8 cellular contexts compared by ENCODE assay signal in the genomic region with DNA sequence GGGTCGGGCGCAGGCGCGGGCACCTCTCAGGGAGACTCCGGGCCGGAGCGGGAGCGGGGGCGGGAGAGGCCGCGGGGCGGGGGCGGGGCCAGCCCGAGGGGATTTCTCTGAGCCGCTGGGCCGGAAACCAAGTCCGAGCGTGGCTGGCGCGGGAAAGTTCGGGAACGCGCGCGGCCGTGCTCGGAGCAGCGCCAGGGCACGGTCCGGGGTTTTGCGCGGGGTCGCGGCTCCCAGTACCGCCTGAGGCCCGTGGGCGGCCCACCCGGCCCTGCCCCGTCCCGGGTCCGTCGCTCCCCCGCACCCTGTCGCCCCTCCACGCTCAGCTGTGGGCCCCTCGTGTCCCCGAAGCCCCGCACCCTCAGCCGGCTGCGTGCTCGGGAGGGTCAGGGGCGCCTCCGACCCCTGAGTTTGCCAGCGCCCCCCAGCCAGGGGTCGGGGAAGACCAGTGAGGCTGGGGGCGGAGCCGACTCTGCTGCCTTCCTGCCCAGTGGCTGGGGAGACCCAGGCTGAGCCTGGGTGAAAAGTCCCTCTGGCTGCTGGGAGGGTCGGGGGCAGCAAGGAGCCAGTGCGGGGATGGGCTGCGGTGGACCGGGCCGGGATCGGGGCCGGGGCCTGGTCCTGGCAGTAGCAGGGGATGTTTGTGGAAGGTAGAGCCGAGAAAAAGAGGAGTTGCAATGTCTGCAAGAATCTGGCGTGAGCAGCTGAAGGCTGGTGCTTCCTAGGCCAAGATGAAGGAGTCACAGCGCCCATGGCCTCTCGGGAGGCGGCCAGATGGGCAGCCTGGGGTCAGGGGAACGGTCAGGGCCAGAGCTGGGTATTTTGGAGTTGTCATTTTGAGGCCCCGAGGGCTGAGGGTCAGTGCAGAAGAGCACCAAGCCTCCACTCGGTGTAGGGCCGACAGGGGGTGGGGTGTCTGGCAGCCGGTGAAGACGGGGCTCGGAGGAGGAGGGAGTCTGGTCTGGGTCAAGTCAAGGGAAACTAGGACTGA. TPM values are rescaled to one million over a fixed set of nuclear protein-coding genes. Genes with fewer than 3 reads are reported as not detected.
DNase-seq lines count a peak whose midpoint lies in the region; ATAC-seq, FAIRE-seq and TF ChIP-seq lines count a peak whose summit lies in the region.

No MANE protein-coding gene starts in this region.

- POLR2A ChIA-PET in A549 (lab: Yijun Ruan, JAX): interaction anchor here (0.7 to 6.8 kb wide), 10 partner anchors 8 to 110 kb away, joined by 3 to 108 read pairs (median 4); a partner anchor contains a TSS
- POLR2A ChIA-PET in PC-3 (lab: Charles Lee; ENCODE audit: unreplicated experiment): interaction anchor here (1.3 kb wide), 1 partner anchor 15 kb away, joined by 4 read pairs; no protein-coding TSS in a partner anchor

- intact Hi-C loops in PC-3 (cut with micrococcal nuclease): loop anchor here (2.0 kb wide), 2 partner anchors 14 to 58 kb away; a partner anchor contains a TSS
- intact Hi-C loops in ascending aorta (cut with DNase I): loop anchor here (1.0 to 5.0 kb wide), 5 partner anchors 21 to 110 kb away; a partner anchor contains a TSS

- DNase-seq in A549 (ENCODE audit: low read depth in 1 of 2, low spot score in 1 of 2) (peak in 1 of 2 experiments; percentile 46), GM12865 (ENCODE audit: low read depth) (peak; percentile 41), PC-3 (no peak), ascending aorta (ENCODE audit: low spot score in 2 of 2) (no peak), inferior parietal cortex (ENCODE audit: extremely low spot score) (no peak)

- H3K27ac ChIP-seq in A549 (peak overlapping the region; percentile 98 to 99), PC-3 (ENCODE audit: low read length) (peak overlapping the region; percentile 32), ascending aorta (peak overlapping the region; percentile 76 to 78), iPS-18a (ENCODE audit: low read length) (no peak overlapping the region), skin epidermis (peak overlapping the region; percentile 84 to 99 (median 91))

- H2AFZ ChIP-seq in PC-3 (ENCODE audit: low read length): peak overlapping the region; percentile 71

- no peaks in the 10 kb centered on the region for H3K9me2 ChIP-seq in PC-3 (replicated peaks; ENCODE audit: low read length)

- TSS peak; percentile 47 for BruUV-seq in PC-3 (replicated peaks; lab: Mats Ljungman, UMichigan)

- H3K36me3 ChIP-seq in PC-3 (ENCODE audit: low read depth, low read length) (no peaks in the 10 kb centered on the region), ascending aorta (no peaks in the 10 kb centered on the region), iPS-18a (ENCODE audit: control insufficient read depth, low read depth, low read length) (no peaks in the 10 kb centered on the region)

- H3K4me2 ChIP-seq in A549 (peak overlapping the region; percentile 91), PC-3 (ENCODE audit: low read length) (peak overlapping the region; percentile 99)

- FAIRE-seq in A549 (lab: Jason Lieb, UNC): no peak

- H3K9ac ChIP-seq in PC-3 (ENCODE audit: low read length): peak overlapping the region; percentile 94
- H3K9ac ChIP-seq in iPS-18a (ENCODE audit: low read length): peak overlapping the region; percentile 79

- TF ChIP-seq CTCF in A549 (IDR thresholded peaks at IDR 0.05): no peak
- no peak for TF ChIP-seq CTCF in GM12865 (IDR thresholded peaks at IDR 0.05; ENCODE audit: insufficient read depth, low read depth, low read length, missing control alignments)
- no peak for TF ChIP-seq CTCF in PC-3 (conservative IDR thresholded peaks at IDR 0.05; ENCODE audit: low read depth, low read length)
- no peak for TF ChIP-seq CTCF in ascending aorta (IDR thresholded peaks at IDR 0.05)

- CTCF ChIA-PET in A549 (lab: Yijun Ruan, JAX) (interaction anchor here (0.7 to 14.7 kb wide), 8 partner anchors 12 to 350 kb away, joined by 3 to 139 read pairs (median 4); a partner anchor contains a TSS), PC-3 (lab: Charles Lee) (no interaction called here)

- WGBS in A549 (ENCODE audit: missing lambda C conversion rate): 2% methylated on average over 18 of the region's 76 CpGs

- TF ChIP-seq EP300 in A549 (IDR thresholded peaks at IDR 0.05): no peak

- no peaks in the 10 kb centered on the region for H4K20me1 ChIP-seq in PC-3 (ENCODE audit: low read length)

- peak overlapping the region; percentile 99 for H3K4me3 ChIP-seq in A549
- H3K4me3 ChIP-seq in GM12865 (ENCODE audit: low read depth, low read length): peak overlapping the region; percentile 93
- H3K4me3 ChIP-seq in PC-3 (ENCODE audit: low read length): peak overlapping the region; percentile 95
- peak overlapping the region; percentile 89 to 96 for H3K4me3 ChIP-seq in ascending aorta
- H3K4me3 ChIP-seq in iPS-18a (ENCODE audit: low read length): peak overlapping the region; percentile 77
- peak overlapping the region; percentile 77 to 99 (median 90) for H3K4me3 ChIP-seq in skin epidermis

- TF ChIP-seq POLR2A in A549 (IDR thresholded peaks at IDR 0.05; ENCODE audit: low read length): no peak; the same call in none of the 2 replicates

- ATAC-seq in A549: peak; percentile 8 to 16
- ATAC-seq in HG02623 (IDR thresholded peaks at IDR 0.05; ENCODE audit: unreplicated experiment): peak; percentile 15
- ATAC-seq in PC-3: peak; percentile 18

- no peak for TF ChIP-seq RAD21 in A549 (conservative IDR thresholded peaks at IDR 0.05 in 1 of 2, IDR thresholded peaks at IDR 0.05 in 1 of 2)

- H3K9me3 ChIP-seq in A549: no peaks in the 10 kb centered on the region
- H3K9me3 ChIP-seq in PC-3 (ENCODE audit: low read length): no peaks in the 10 kb centered on the region
- no peaks in the 10 kb centered on the region for H3K9me3 ChIP-seq in ascending aorta
- no peaks in the 10 kb centered on the region for H3K9me3 ChIP-seq in iPS-18a (ENCODE audit: control insufficient read depth, low read depth, low read length)

- peaks cover 48% of the 10 kb centered on the region for H3K4me1 ChIP-seq in A549
- H3K4me1 ChIP-seq in PC-3 (ENCODE audit: insufficient read depth, low read length): peaks cover 9% of the 10 kb centered on the region; the same call in 1 of the 2 replicates
- H3K4me1 ChIP-seq in ascending aorta: peaks cover 0 to 8% of the 10 kb centered on the region in 2 donors
- no peaks in the 10 kb centered on the region for H3K4me1 ChIP-seq in iPS-18a (ENCODE audit: control insufficient read depth, low read depth, low read length)

- peaks cover 60% of the 10 kb centered on the region for H3K79me2 ChIP-seq in PC-3 (ENCODE audit: low read length)

- H3K27me3 ChIP-seq in PC-3 (ENCODE audit: low read length) (no peaks in the 10 kb centered on the region), ascending aorta (no peaks in the 10 kb centered on the region), iPS-18a (ENCODE audit: control insufficient read depth, insufficient read depth, low read length) (no peaks in the 10 kb centered on the region)

- no peaks in the 10 kb centered on the region for H3F3A ChIP-seq in PC-3 (ENCODE audit: low read length, unreplicated experiment)

TF ChIP-seq in A549, 52 proteins besides CTCF, POLR2A, EP300 and RAD21 (continues in another document):
- TF ChIP-seq, protein P1, sequence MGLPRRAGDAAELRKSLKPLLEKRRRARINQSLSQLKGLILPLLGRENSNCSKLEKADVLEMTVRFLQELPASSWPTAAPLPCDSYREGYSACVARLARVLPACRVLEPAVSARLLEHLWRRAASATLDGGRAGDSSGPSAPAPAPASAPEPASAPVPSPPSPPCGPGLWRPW (IDR thresholded peaks at IDR 0.05): no peak
- TF ChIP-seq FOXS1 (CRISPR knock-in tag; IDR thresholded peaks at IDR 0.05) (no peak), ZNF302 (CRISPR knock-in tag; IDR thresholded peaks at IDR 0.05) (no peak), NR3C1 (IDR thresholded peaks at IDR 0.05) (no peak), MYC (IDR thresholded peaks at IDR 0.05; ENCODE audit: borderline replicate concordance, low read length) (no peak), RFX5 (IDR thresholded peaks at IDR 0.05) (no peak), TFCP2L1 (CRISPR knock-in tag; IDR thresholded peaks at IDR 0.05) (no peak)

RNA-seq across cellular contexts. Expression of a gene that starts 0.6 kb away (rescaled TPM):
- polyA plus RNA-seq in A549 (2011; rRNA removed) (23.8 and 24.5 TPM in 2 replicates), A549 (2017; fragmentation: RNase III; extraction: RNeasy Plus Mini Kit Qiagen cat#74134 plus additional on column Dnase treatment) (36.4 to 49.4 TPM (median 39.5 TPM) in 3 replicates)
- 76.3 and 84.0 TPM in 2 replicates for polyA plus RNA-seq in A549 (2012; cell fraction: cytosol; rRNA removed)
- 180 and 185 TPM in 2 replicates for polyA plus RNA-seq in A549 (2012; cell fraction: nucleus; rRNA removed)
- polyA minus RNA-seq in A549 (2011; rRNA and poly(A)+ RNA removed): 32.0 and 36.0 TPM in 2 replicates
- total RNA-seq in PC-3 (2014; rRNA removed) (11.5 and 25.4 TPM in 2 replicates), ascending aorta (4.4 TPM)

RNA-seq across cellular contexts. Expression of a gene that starts 20.8 kb away (rescaled TPM):
- polyA plus RNA-seq in A549 (2011; rRNA removed) (284 and 464 TPM in 2 replicates), A549 (2017; fragmentation: RNase III; extraction: RNeasy Plus Mini Kit Qiagen cat#74134 plus additional on column Dnase treatment) (472 to 560 TPM (median 477 TPM) in 3 replicates)
- polyA plus RNA-seq in A549 (2012; cell fraction: cytosol; rRNA removed): 581 and 858 TPM in 2 replicates
- 426 and 433 TPM in 2 replicates for polyA plus RNA-seq in A549 (2012; cell fraction: nucleus; rRNA removed)
- 105 and 129 TPM in 2 replicates for polyA minus RNA-seq in A549 (2011; rRNA and poly(A)+ RNA removed)
- total RNA-seq in PC-3 (2014; rRNA removed) (544 and 562 TPM in 2 replicates), ascending aorta (140 TPM)

RNA-seq across cellular contexts. Expression of a gene that starts 34.8 kb away (rescaled TPM):
- 1.3 and 1.5 TPM in 2 replicates for polyA plus RNA-seq in A549 (2011; rRNA removed)
- polyA plus RNA-seq in A549 (2012; cell fraction: cytosol; rRNA removed): 4.3 and 6.0 TPM in 2 replicates
- polyA plus RNA-seq in A549 (2012; cell fraction: nucleus; rRNA removed): 61.0 and 92.6 TPM in 2 replicates
- polyA plus RNA-seq in A549 (2017; fragmentation: RNase III; extraction: RNeasy Plus Mini Kit Qiagen cat#74134 plus additional on column Dnase treatment): 7.3 to 9.1 TPM (median 7.6 TPM) in 3 replicates
- 0.50 and 0.68 TPM in 2 replicates for polyA minus RNA-seq in A549 (2011; rRNA and poly(A)+ RNA removed)
- total RNA-seq in PC-3 (2014; rRNA removed): 3.0 and 5.3 TPM in 2 replicates
- total RNA-seq in ascending aorta: 5.0 TPM

RNA-seq across cellular contexts. Expression of a gene that starts 37.7 kb away (rescaled TPM):
- polyA plus RNA-seq in A549 (2011; rRNA removed) (104 and 123 TPM in 2 replicates), A549 (2017; fragmentation: RNase III; extraction: RNeasy Plus Mini Kit Qiagen cat#74134 plus additional on column Dnase treatment) (234 to 261 TPM (median 239 TPM) in 3 replicates)
- 510 and 515 TPM in 2 replicates for polyA plus RNA-seq in A549 (2012; cell fraction: cytosol; rRNA removed)
- polyA plus RNA-seq in A549 (2012; cell fraction: nucleus; rRNA removed): 329 and 453 TPM in 2 replicates
- 34.7 and 36.2 TPM in 2 replicates for polyA minus RNA-seq in A549 (2011; rRNA and poly(A)+ RNA removed)
- total RNA-seq in PC-3 (2014; rRNA removed) (83.2 and 111 TPM in 2 replicates), ascending aorta (108 TPM)

RNA-seq across cellular contexts. Expression of a gene that starts 44.6 kb away (rescaled TPM):
- 0.75 and 0.76 TPM in 2 replicates for polyA plus RNA-seq in A549 (2011; rRNA removed)
- 1.8 and 2.4 TPM in 2 replicates for polyA plus RNA-seq in A549 (2012; cell fraction: cytosol; rRNA removed)
- polyA plus RNA-seq in A549 (2012; cell fraction: nucleus; rRNA removed): 7.0 and 10.6 TPM in 2 replicates
- polyA plus RNA-seq in A549 (2017; fragmentation: RNase III; extraction: RNeasy Plus Mini Kit Qiagen cat#74134 plus additional on column Dnase treatment): 3.0 to 3.6 TPM (median 3.2 TPM) in 3 replicates
- 0.37 and 0.44 TPM in 2 replicates for polyA minus RNA-seq in A549 (2011; rRNA and poly(A)+ RNA removed)
- 1.4 and 2.6 TPM in 2 replicates for total RNA-seq in PC-3 (2014; rRNA removed)
- 5.9 TPM for total RNA-seq in ascending aorta
